Comparison of ENCODE assay signal across 23 cellular contexts in the genomic region with DNA sequence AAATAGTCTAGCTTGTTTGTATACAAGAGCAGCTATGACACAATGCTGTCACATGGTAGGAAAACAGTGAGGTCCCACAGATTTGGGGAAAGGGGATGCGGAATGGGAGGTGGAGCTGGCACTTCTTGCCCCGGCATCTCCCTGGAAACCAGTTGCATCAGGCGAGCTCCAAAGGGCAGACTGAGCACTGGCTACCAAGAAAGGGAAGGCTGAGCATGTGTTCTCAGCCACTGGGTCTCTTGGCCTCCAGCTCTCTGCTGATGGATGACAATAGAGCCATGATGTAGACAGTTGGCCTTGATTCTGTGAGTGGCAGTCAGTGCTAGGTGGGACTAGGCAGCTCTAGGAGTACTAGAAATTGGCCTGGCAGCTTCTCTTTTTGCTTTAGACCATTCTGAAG.
DNase-seq lines count a peak whose midpoint lies in the region; TF ChIP-seq lines count a peak whose summit lies in the region.
"Had no signal": no experiment of that assay in that cellular context is flagged by ENCODE, and none has a peak within 500 bp of the region (broad histone marks: within the 10 kb centered on the region; RNA-seq: fewer than 3 reads in every experiment).

No MANE protein-coding gene starts in this region.

- DNase-seq in amygdala (lab: John Stamatoyannopoulos, UW) (peak in 54 of 56 donors; percentile 30 to 98 (median 87)), globus pallidus (ENCODE audit: low spot score) (peak; percentile 100), nucleus accumbens (lab: John Stamatoyannopoulos, UW) (peak; percentile 15 to 98 (median 88)), thyroid gland (no peak), NCI-H82 (lab: John Stamatoyannopoulos, UW) (no peak), NCI-H1092 (lab: John Stamatoyannopoulos, UW) (no peak), NCI-H2029 treated with DMSO at 0.1 percent for 48 hours (lab: John Stamatoyannopoulos, UW) (no peak)
- DNase-seq: activated CD4-positive, CD25-positive, alpha-beta regulatory T cell treated with anti-CD3 and anti-CD28 coated beads, Interleukin-2, amount 50 U/mL, for 72 hours; activated naive CD4-positive, alpha-beta T cell treated with anti-CD3 and anti-CD28 coated beads for 36 hours; activated T-cell treated with anti-CD3 and anti-CD28 coated beads, Interleukin-2, amount 50 U/mL, for 24 hours; AML-193; DND-41; effector memory CD4-positive, alpha-beta T cell; esophagus squamous epithelium; lower lobe of right lung; NCI-H1417 treated with DMSO at 0.1 percent for 48 hours; NCI-H2171; NCI-H524 treated with DMSO at 0.1 percent for 48 hours; RPMI8226; sigmoid colon; stimulated activated naive CD4-positive, alpha-beta T cell treated with Interleukin-2 at 50 U/mL for 16 hours; T-helper 9 cell; upper lobe of right lung had no signal

- TF ChIP-seq CTCF in thyroid gland (IDR thresholded peaks at IDR 0.05), result no peak

- H3K4me3 ChIP-seq in thyroid gland (replicated peaks in 1 of 3), result no peak overlapping the region
- H3K4me3 ChIP-seq: esophagus squamous epithelium, lower lobe of right lung, sigmoid colon, upper lobe of right lung had no signal

- H3K27me3 ChIP-seq in thyroid gland, result no peaks in the 10 kb centered on the region
- H3K27me3 ChIP-seq: sigmoid colon, upper lobe of right lung had no signal

- 76 to 98% methylated on average over 3 of the region's 3 CpGs for WGBS in thyroid gland, 2 donors

- no peak for TF ChIP-seq POLR2A in thyroid gland (IDR thresholded peaks at IDR 0.05)

- H3K27ac ChIP-seq in thyroid gland, result peak overlapping the region; percentile 10 to 89 (median 22)
- H3K27ac ChIP-seq: lower lobe of right lung, upper lobe of right lung had no signal

- peaks cover 67 to 79% of the 10 kb centered on the region in 2 donors for H3K4me1 ChIP-seq in thyroid gland

- H3K9me3 ChIP-seq in thyroid gland, result no peaks in the 10 kb centered on the region
- H3K9me3 ChIP-seq: esophagus squamous epithelium, lower lobe of right lung, sigmoid colon, upper lobe of right lung had no signal

- intact Hi-C loops in thyroid gland (cut with DNase I), result loop anchor here (10.0 kb wide), 1 partner anchor 69 kb away; no protein-coding TSS in a partner anchor

- no peaks in the 10 kb centered on the region for H3K36me3 ChIP-seq in thyroid gland
- H3K36me3 ChIP-seq: esophagus squamous epithelium, lower lobe of right lung, sigmoid colon, upper lobe of right lung had no signal

Comparison
In these comparisons a context has a peak if more than half of its experiments do, and no peak if none do; other contexts are left out.
1. DNase-seq: peak in amygdala (54 of 56), globus pallidus (single experiment) and nucleus accumbens (56 of 56); none in thyroid gland (0 of 2), NCI-H82 (single experiment), NCI-H1092 (single experiment) and NCI-H2029 treated with DMSO at 0.1 percent for 48 hours (single experiment).